Comparison of ENCODE assay signal across 24 cellular contexts in the genomic region with DNA sequence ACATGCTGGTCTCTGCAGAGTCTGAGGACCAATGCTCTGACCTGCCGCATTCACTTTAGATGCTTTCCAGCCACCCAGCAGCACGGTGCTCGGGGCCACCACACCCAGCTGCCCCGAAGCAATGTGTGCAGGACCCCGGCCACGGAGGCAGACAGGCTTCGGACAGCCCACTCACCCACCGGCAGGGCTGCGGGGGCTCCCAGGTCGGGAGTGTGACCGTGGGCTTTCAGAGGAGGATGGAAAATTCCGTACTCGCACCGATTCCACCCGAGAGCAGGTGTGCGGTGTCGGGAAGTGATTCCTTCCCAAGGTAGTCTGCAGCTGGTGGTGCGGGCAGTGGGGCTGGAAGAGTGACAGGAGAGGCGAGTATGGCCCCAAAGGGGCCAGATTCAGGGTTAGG.
DNase-seq lines count a peak whose midpoint lies in the region; ATAC-seq and TF ChIP-seq lines count a peak whose summit lies in the region.
"Had no signal": no experiment of that assay in that cellular context is flagged by ENCODE, and none has a peak within 500 bp of the region (broad histone marks: within the 10 kb centered on the region; RNA-seq: fewer than 3 reads in every experiment).

No MANE protein-coding gene starts in this region.

- H3K27ac Mint-ChIP-seq in activated T-helper 2 cell treated with anti-CD3 and anti-CD28 coated beads, Interferon-gamma antibody, Interleukin-2, Interleukin-4, amounts not matched to agents 10 μg/mL and 5 μg/mL and 100 μg/mL, durations not matched to agents 14 hours and 24 hours and 36 hours = no peak overlapping the region
- H3K27ac Mint-ChIP-seq: activated T-helper 17 cell treated with anti-CD3 and anti-CD28 coated beads, Interleukin-2, amount 50 U/mL, for 72 hours; CD4-positive, alpha-beta memory T cell; dendritic cell treated with granulocyte-macrophage colony-stimulating factor and Interleukin-4, amounts not matched to agents 40 ng/mL and 50 ng/mL, for 4 days; GM23338; HFFc6; IgD-negative memory B cell had no signal

- no peaks in the 10 kb centered on the region for H3K36me3 Mint-ChIP-seq in activated T-helper 2 cell treated with anti-CD3 and anti-CD28 coated beads, Interferon-gamma antibody, Interleukin-2, Interleukin-4, amounts not matched to agents 10 μg/mL and 5 μg/mL and 100 μg/mL, durations not matched to agents 14 hours and 24 hours and 36 hours (ENCODE audit: low read depth)
- H3K36me3 Mint-ChIP-seq: IgD-negative memory B cell had no signal

- no peak overlapping the region for H3K4me3 Mint-ChIP-seq in activated T-helper 2 cell treated with anti-CD3 and anti-CD28 coated beads, Interferon-gamma antibody, Interleukin-2, Interleukin-4, amounts not matched to agents 10 μg/mL and 5 μg/mL and 100 μg/mL, durations not matched to agents 14 hours and 24 hours and 36 hours (ENCODE audit: low read depth)
- H3K4me3 Mint-ChIP-seq: activated T-helper 17 cell treated with anti-CD3 and anti-CD28 coated beads, Interleukin-2, amount 50 U/mL, for 72 hours; CD4-positive, alpha-beta memory T cell; dendritic cell treated with granulocyte-macrophage colony-stimulating factor and Interleukin-4, amounts not matched to agents 40 ng/mL and 50 ng/mL, for 4 days; GM23338; HFFc6; IgD-negative memory B cell; naive thymus-derived CD8-positive, alpha-beta T cell had no signal

- no peak for ATAC-seq in sciatic nerve
- ATAC-seq: activated T-helper 17 cell treated with anti-CD3 and anti-CD28 coated beads, Interleukin-2, amount 50 U/mL, for 72 hours; GM23338; naive thymus-derived CD8-positive, alpha-beta T cell had no signal

- H3K9me3 ChIP-seq in Peyer's patch = no peaks in the 10 kb centered on the region
- H3K9me3 ChIP-seq: thoracic aorta had no signal

- H3K27me3 Mint-ChIP-seq in activated T-helper 2 cell treated with anti-CD3 and anti-CD28 coated beads, Interferon-gamma antibody, Interleukin-2, Interleukin-4, amounts not matched to agents 10 μg/mL and 5 μg/mL and 100 μg/mL, durations not matched to agents 14 hours and 24 hours and 36 hours (ENCODE audit: low read depth) = peaks cover 20% of the 10 kb centered on the region
- H3K27me3 Mint-ChIP-seq: IgD-negative memory B cell had no signal

- H3K36me3 ChIP-seq in Peyer's patch = no peaks in the 10 kb centered on the region
- H3K36me3 ChIP-seq: lower lobe of right lung, thoracic aorta had no signal

- intact Hi-C loops in sciatic nerve (cut with DNase I) = no loop called here
- intact Hi-C loops in activated T-helper 2 cell treated with anti-CD3 and anti-CD28 coated beads, Interferon-gamma antibody, Interleukin-2, Interleukin-4, amounts not matched to agents 10 μg/mL and 5 μg/mL and 100 μg/mL, durations not matched to agents 14 hours and 24 hours and 36 hours (cut with micrococcal nuclease) = no loop called here

- TF ChIP-seq CTCF in Peyer's patch (IDR thresholded peaks at IDR 0.05) (no peak), coronary artery (IDR thresholded peaks at IDR 0.05) (no peak)

- peak; percentile 0 for DNase-seq in activated gamma-delta T cell treated with Interleukin-2 at 50 U/mL for 16 hours
- DNase-seq in activated gamma-delta T cell (lab: John Stamatoyannopoulos, UW) = no peak
- peak in 2 of 3 donors; percentile 16 to 24 for DNase-seq in Peyer's patch
- DNase-seq in coronary artery (ENCODE audit: low spot score) = peak; percentile 40
- peak; percentile 27 for DNase-seq in sciatic nerve (ENCODE audit: low spot score)
- DNase-seq in activated T-helper 2 cell treated with anti-CD3 and anti-CD28 coated beads, Interferon-gamma antibody, Interleukin-2, Interleukin-4, amounts not matched to agents 10 μg/mL and 5 μg/mL and 100 μg/mL, durations not matched to agents 14 hours and 24 hours and 36 hours (ENCODE audit: low spot score) = no peak
- DNase-seq in NCI-H2081 (lab: John Stamatoyannopoulos, UW) = no peak
- DNase-seq in GM19238 (ENCODE audit: insufficient read length, low spot score) = no peak
- DNase-seq: activated CD4-positive, alpha-beta T cell treated with anti-CD3 and anti-CD28 coated beads for 4 hours; CD4-positive, alpha-beta memory T cell; central memory CD4-positive, alpha-beta T cell; glutamatergic neuron; HFFc6; lower lobe of right lung; NCI-H446; SHP77; small intestine; stimulated activated naive CD4-positive, alpha-beta T cell treated with Interleukin-2 at 50 U/mL for 16 hours had no signal

- TF ChIP-seq POLR2A in Peyer's patch (IDR thresholded peaks at IDR 0.05) = no peak

- no peaks in the 10 kb centered on the region for H3K27me3 ChIP-seq in Peyer's patch

- no peaks in the 10 kb centered on the region for H3K4me1 Mint-ChIP-seq in activated T-helper 2 cell treated with anti-CD3 and anti-CD28 coated beads, Interferon-gamma antibody, Interleukin-2, Interleukin-4, amounts not matched to agents 10 μg/mL and 5 μg/mL and 100 μg/mL, durations not matched to agents 14 hours and 24 hours and 36 hours (ENCODE audit: low read depth)
- H3K4me1 Mint-ChIP-seq: activated T-helper 17 cell treated with anti-CD3 and anti-CD28 coated beads, Interleukin-2, amount 50 U/mL, for 72 hours; GM23338 had no signal

- H3K9me3 Mint-ChIP-seq in activated T-helper 2 cell treated with anti-CD3 and anti-CD28 coated beads, Interferon-gamma antibody, Interleukin-2, Interleukin-4, amounts not matched to agents 10 μg/mL and 5 μg/mL and 100 μg/mL, durations not matched to agents 14 hours and 24 hours and 36 hours = peaks cover 13% of the 10 kb centered on the region
- H3K9me3 Mint-ChIP-seq: dendritic cell treated with granulocyte-macrophage colony-stimulating factor and Interleukin-4, amounts not matched to agents 40 ng/mL and 50 ng/mL, for 4 days had no signal

- H3K4me3 ChIP-seq in Peyer's patch = no peak overlapping the region
- no peak overlapping the region for H3K4me3 ChIP-seq in coronary artery
- H3K4me3 ChIP-seq: GM23338, lower lobe of right lung, thoracic aorta had no signal

- no peaks in the 10 kb centered on the region for H3K4me1 ChIP-seq in Peyer's patch
- H3K4me1 ChIP-seq: lower lobe of right lung had no signal

- no peak overlapping the region for H3K27ac ChIP-seq in Peyer's patch
- no peak overlapping the region for H3K27ac ChIP-seq in coronary artery
- H3K27ac ChIP-seq: lower lobe of right lung, thoracic aorta had no signal

Comparison
In these comparisons a context has a peak if more than half of its experiments do, and no peak if none do; other contexts are left out.
1. DNase-seq: peak in activated gamma-delta T cell treated with Interleukin-2 at 50 U/mL for 16 hours (single experiment), Peyer's patch (2 of 3), coronary artery (single experiment) and sciatic nerve (single experiment); none in activated gamma-delta T cell (single experiment), activated T-helper 2 cell treated with anti-CD3 and anti-CD28 coated beads, Interferon-gamma antibody, Interleukin-2, Interleukin-4, amounts not matched to agents 10 μg/mL and 5 μg/mL and 100 μg/mL, durations not matched to agents 14 hours and 24 hours and 36 hours (single experiment), NCI-H2081 (0 of 2) and GM19238 (single experiment).